ENCODE assay signal across 8 cellular contexts in genomic region chr1:162560303-162561036, GRCh38. TPM values are rescaled to one million over a fixed set of nuclear protein-coding genes. Genes with fewer than 3 reads are reported as not detected.
DNase-seq lines count a peak whose midpoint lies in the region; ATAC-seq and TF ChIP-seq lines count a peak whose summit lies in the region.

No MANE protein-coding gene starts in this region.

- DNase-seq in SK-N-SH, result no peak
- DNase-seq in activated naive CD8-positive, alpha-beta T cell treated with anti-CD3 and anti-CD28 coated beads for 36 hours, result no peak
- no peak for DNase-seq in NCI-H1048 (lab: John Stamatoyannopoulos, UW)
- DNase-seq in NCI-H69 (lab: John Stamatoyannopoulos, UW), result no peak
- no peak for DNase-seq in stimulated activated CD4-positive, alpha-beta T cell treated with anti-CD3 and anti-CD28 coated beads, Interleukin-4, amount 100 ng/mL, for 4 hours

- TF ChIP-seq CTCF in SK-N-SH (IDR thresholded peaks at IDR 0.05), result no peak

- H3K4me2 ChIP-seq in SK-N-SH, result peak overlapping the region; percentile 90

- H3K36me3 Mint-ChIP-seq in activated naive CD8-positive, alpha-beta T cell treated with anti-CD3 and anti-CD28 coated beads for 36 hours, result peaks cover 8% of the 10 kb centered on the region
- no peaks in the 10 kb centered on the region for H3K36me3 Mint-ChIP-seq in stimulated activated memory B cell treated with anti-CD40 and anti-IgM and Interleukin-4, amounts not matched to agents 10 μg/mL and 1 μg/mL and 100 μg/mL, for 72 hours

- peak overlapping the region; percentile 76 to 90 for H3K27ac ChIP-seq in SK-N-SH (ENCODE audit: low read depth in 2 of 2, low read length in 1 of 2)

- peak overlapping the region; percentile 88 for H3K4me3 Mint-ChIP-seq in activated naive CD8-positive, alpha-beta T cell treated with anti-CD3 and anti-CD28 coated beads for 36 hours
- H3K4me3 Mint-ChIP-seq in stimulated activated memory B cell treated with anti-CD40 and anti-IgM and Interleukin-4, amounts not matched to agents 10 μg/mL and 1 μg/mL and 100 μg/mL, for 72 hours, result peak overlapping the region; percentile 93

- H3K9ac ChIP-seq in SK-N-SH, result peak overlapping the region; percentile 87

- no peaks in the 10 kb centered on the region for H3K9me2 ChIP-seq in SK-N-SH

- no peaks in the 10 kb centered on the region for H3K9me3 Mint-ChIP-seq in activated naive CD8-positive, alpha-beta T cell treated with anti-CD3 and anti-CD28 coated beads for 36 hours
- H3K9me3 Mint-ChIP-seq in stimulated activated memory B cell treated with anti-CD40 and anti-IgM and Interleukin-4, amounts not matched to agents 10 μg/mL and 1 μg/mL and 100 μg/mL, for 72 hours, result no peaks in the 10 kb centered on the region

- peak overlapping the region; percentile 91 for H2AFZ ChIP-seq in SK-N-SH (ENCODE audit: low read depth)

- peaks cover 20% of the 10 kb centered on the region for H4K20me1 ChIP-seq in SK-N-SH (ENCODE audit: insufficient read depth)

- CTCF ChIA-PET in SK-N-SH (lab: Yijun Ruan, JAX), result no interaction called here

- no peak for TF ChIP-seq EP300 in SK-N-SH (IDR thresholded peaks at IDR 0.05; ENCODE audit: borderline replicate concordance in 1 of 2, low read depth in 1 of 2, low read length in 1 of 2)

- peaks cover 7% of the 10 kb centered on the region for H3K27me3 Mint-ChIP-seq in activated naive CD8-positive, alpha-beta T cell treated with anti-CD3 and anti-CD28 coated beads for 36 hours
- H3K27me3 Mint-ChIP-seq in stimulated activated memory B cell treated with anti-CD40 and anti-IgM and Interleukin-4, amounts not matched to agents 10 μg/mL and 1 μg/mL and 100 μg/mL, for 72 hours, result no peaks in the 10 kb centered on the region

- H3K27ac Mint-ChIP-seq in activated naive CD8-positive, alpha-beta T cell treated with anti-CD3 and anti-CD28 coated beads for 36 hours, result peak overlapping the region; percentile 94
- peak overlapping the region; percentile 96 for H3K27ac Mint-ChIP-seq in stimulated activated memory B cell treated with anti-CD40 and anti-IgM and Interleukin-4, amounts not matched to agents 10 μg/mL and 1 μg/mL and 100 μg/mL, for 72 hours

- H3K4me1 Mint-ChIP-seq in activated naive CD8-positive, alpha-beta T cell treated with anti-CD3 and anti-CD28 coated beads for 36 hours, result peaks cover 33% of the 10 kb centered on the region
- peaks cover 34% of the 10 kb centered on the region for H3K4me1 Mint-ChIP-seq in stimulated activated memory B cell treated with anti-CD40 and anti-IgM and Interleukin-4, amounts not matched to agents 10 μg/mL and 1 μg/mL and 100 μg/mL, for 72 hours

- POLR2A ChIA-PET in SK-N-SH (lab: Yijun Ruan, JAX), result no interaction called here

- H3K36me3 ChIP-seq in SK-N-SH (replicated peaks in 1 of 2; ENCODE audit: control insufficient read depth in 1 of 2, insufficient read depth in 2 of 2, low read length in 1 of 2), result peaks cover 0 to under 1% of the 10 kb centered on the region in 2 experiments

- 75% methylated on average over 9 of the region's 9 CpGs for WGBS in SK-N-SH (ENCODE audit: low lambda C conversion rate)

- peak overlapping the region; percentile 66 to 94 for H3K4me3 ChIP-seq in SK-N-SH (ENCODE audit: low read depth in 2 of 2, low read length in 1 of 2)
- H3K4me3 ChIP-seq in iPS-11a (ENCODE audit: low read depth, low read length), result peak overlapping the region; percentile 55

- no peaks in the 10 kb centered on the region for H3F3A ChIP-seq in SK-N-SH (replicated peaks; ENCODE audit: insufficient read depth)

- ATAC-seq in SK-N-SH treated with all-trans-retinoic acid at 6 μM for 48 hours, result no peak
- no peak for ATAC-seq in stimulated activated memory B cell treated with anti-CD40 and anti-IgM and Interleukin-4, amounts not matched to agents 10 μg/mL and 1 μg/mL and 100 μg/mL, for 72 hours

- peaks cover 6 to 9% of the 10 kb centered on the region in 2 experiments; a peak in 3 of 4 replicates for H3K4me1 ChIP-seq in SK-N-SH (ENCODE audit: control insufficient read depth in 1 of 2, insufficient read depth in 2 of 2, low read depth in 1 of 2, low read length in 1 of 2)

- TF ChIP-seq RAD21 in SK-N-SH (IDR thresholded peaks at IDR 0.05; ENCODE audit: low read length), result no peak

- no peaks in the 10 kb centered on the region for H3K9me3 ChIP-seq in SK-N-SH

- no peaks in the 10 kb centered on the region for H3K27me3 ChIP-seq in SK-N-SH (ENCODE audit: insufficient read depth)

- peaks cover 40% of the 10 kb centered on the region for H3K79me2 ChIP-seq in SK-N-SH (ENCODE audit: insufficient read depth)

TF ChIP-seq in SK-N-SH, 30 proteins besides CTCF, POLR2A, EP300 and RAD21 (continues in another document):
- TF ChIP-seq RFX5 (IDR thresholded peaks at IDR 0.05; ENCODE audit: low read length) (no peak), CHD2 (IDR thresholded peaks at IDR 0.05; ENCODE audit: low read length, partially characterized antibody) (no peak), SIN3A (IDR thresholded peaks at IDR 0.05; ENCODE audit: borderline replicate concordance, low read depth, low read length) (no peak), TAF1 (IDR thresholded peaks at IDR 0.05; ENCODE audit: borderline replicate concordance, low read depth, low read length) (no peak)
- TF ChIP-seq, protein P1, sequence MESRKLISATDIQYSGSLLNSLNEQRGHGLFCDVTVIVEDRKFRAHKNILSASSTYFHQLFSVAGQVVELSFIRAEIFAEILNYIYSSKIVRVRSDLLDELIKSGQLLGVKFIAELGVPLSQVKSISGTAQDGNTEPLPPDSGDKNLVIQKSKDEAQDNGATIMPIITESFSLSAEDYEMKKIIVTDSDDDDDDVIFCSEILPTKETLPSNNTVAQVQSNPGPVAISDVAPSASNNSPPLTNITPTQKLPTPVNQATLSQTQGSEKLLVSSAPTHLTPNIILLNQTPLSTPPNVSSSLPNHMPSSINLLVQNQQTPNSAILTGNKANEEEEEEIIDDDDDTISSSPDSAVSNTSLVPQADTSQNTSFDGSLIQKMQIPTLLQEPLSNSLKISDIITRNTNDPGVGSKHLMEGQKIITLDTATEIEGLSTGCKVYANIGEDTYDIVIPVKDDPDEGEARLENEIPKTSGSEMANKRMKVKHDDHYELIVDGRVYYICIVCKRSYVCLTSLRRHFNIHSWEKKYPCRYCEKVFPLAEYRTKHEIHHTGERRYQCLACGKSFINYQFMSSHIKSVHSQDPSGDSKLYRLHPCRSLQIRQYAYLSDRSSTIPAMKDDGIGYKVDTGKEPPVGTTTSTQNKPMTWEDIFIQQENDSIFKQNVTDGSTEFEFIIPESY (IDR thresholded peaks at IDR 0.05; ENCODE audit: borderline replicate concordance, low read depth), result no peak
- TF ChIP-seq, protein P2, sequence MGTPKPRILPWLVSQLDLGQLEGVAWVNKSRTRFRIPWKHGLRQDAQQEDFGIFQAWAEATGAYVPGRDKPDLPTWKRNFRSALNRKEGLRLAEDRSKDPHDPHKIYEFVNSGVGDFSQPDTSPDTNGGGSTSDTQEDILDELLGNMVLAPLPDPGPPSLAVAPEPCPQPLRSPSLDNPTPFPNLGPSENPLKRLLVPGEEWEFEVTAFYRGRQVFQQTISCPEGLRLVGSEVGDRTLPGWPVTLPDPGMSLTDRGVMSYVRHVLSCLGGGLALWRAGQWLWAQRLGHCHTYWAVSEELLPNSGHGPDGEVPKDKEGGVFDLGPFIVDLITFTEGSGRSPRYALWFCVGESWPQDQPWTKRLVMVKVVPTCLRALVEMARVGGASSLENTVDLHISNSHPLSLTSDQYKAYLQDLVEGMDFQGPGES (IDR thresholded peaks at IDR 0.05; ENCODE audit: low read depth, low read length), result no peak

TF ChIP-seq in SK-N-SH treated with all-trans-retinoic acid at 6 μM for 48 hours, 23 proteins besides CTCF, POLR2A, EP300 and RAD21 (continues in another document):
- no peak for TF ChIP-seq ARNTL (CRISPR knock-in tag; IDR thresholded peaks at IDR 0.05; ENCODE audit: borderline replicate concordance, low read depth)
- no peak for TF ChIP-seq SNAI2 (CRISPR knock-in tag; IDR thresholded peaks at IDR 0.05)
- TF ChIP-seq, protein P3, sequence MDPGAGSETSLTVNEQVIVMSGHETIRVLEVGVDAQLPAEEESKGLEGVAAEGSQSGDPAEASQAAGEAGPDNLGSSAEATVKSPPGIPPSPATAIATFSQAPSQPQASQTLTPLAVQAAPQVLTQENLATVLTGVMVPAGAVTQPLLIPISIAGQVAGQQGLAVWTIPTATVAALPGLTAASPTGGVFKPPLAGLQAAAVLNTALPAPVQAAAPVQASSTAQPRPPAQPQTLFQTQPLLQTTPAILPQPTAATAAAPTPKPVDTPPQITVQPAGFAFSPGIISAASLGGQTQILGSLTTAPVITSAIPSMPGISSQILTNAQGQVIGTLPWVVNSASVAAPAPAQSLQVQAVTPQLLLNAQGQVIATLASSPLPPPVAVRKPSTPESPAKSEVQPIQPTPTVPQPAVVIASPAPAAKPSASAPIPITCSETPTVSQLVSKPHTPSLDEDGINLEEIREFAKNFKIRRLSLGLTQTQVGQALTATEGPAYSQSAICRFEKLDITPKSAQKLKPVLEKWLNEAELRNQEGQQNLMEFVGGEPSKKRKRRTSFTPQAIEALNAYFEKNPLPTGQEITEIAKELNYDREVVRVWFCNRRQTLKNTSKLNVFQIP (CRISPR knock-in tag; IDR thresholded peaks at IDR 0.05; ENCODE audit: borderline replicate concordance, low read depth), result no peak
- no peak for TF ChIP-seq GLIS3 (CRISPR knock-in tag; IDR thresholded peaks at IDR 0.05)
- no peak for TF ChIP-seq ESRRG (CRISPR knock-in tag; IDR thresholded peaks at IDR 0.05)
- TF ChIP-seq ZFP3 (CRISPR knock-in tag; IDR thresholded peaks at IDR 0.05), result no peak
- TF ChIP-seq ZNF8 (CRISPR knock-in tag; IDR thresholded peaks at IDR 0.05), result no peak
- TF ChIP-seq PPARA (CRISPR knock-in tag; IDR thresholded peaks at IDR 0.05; ENCODE audit: borderline replicate concordance), result no peak
- no peak for TF ChIP-seq ISL1 (CRISPR knock-in tag; IDR thresholded peaks at IDR 0.05)
- TF ChIP-seq TOX (CRISPR knock-in tag; IDR thresholded peaks at IDR 0.05; ENCODE audit: borderline replicate concordance), result no peak
- no peak for TF ChIP-seq RARB (CRISPR knock-in tag; IDR thresholded peaks at IDR 0.05)

RNA-seq across cellular contexts. Expression of gene UAP1, which starts 1.1 kb away (rescaled TPM):
- 32.3 and 44.1 TPM in 2 replicates for polyA plus RNA-seq in SK-N-SH (2012; rRNA removed)
- polyA plus RNA-seq in SK-N-SH (2012; cell fraction: cytosol; rRNA removed), result 49.8 and 58.0 TPM in 2 replicates
- 18.0 and 38.7 TPM in 2 replicates for polyA plus RNA-seq in SK-N-SH (2012; cell fraction: nucleus; rRNA removed)
- 10 to 100 TPM; 48.5 to 50.5 TPM for total RNA-seq in activated naive CD8-positive, alpha-beta T cell treated with anti-CD3 and anti-CD28 coated beads for 36 hours
